1 cellular context compared by ENCODE assay signal in the genomic region with DNA sequence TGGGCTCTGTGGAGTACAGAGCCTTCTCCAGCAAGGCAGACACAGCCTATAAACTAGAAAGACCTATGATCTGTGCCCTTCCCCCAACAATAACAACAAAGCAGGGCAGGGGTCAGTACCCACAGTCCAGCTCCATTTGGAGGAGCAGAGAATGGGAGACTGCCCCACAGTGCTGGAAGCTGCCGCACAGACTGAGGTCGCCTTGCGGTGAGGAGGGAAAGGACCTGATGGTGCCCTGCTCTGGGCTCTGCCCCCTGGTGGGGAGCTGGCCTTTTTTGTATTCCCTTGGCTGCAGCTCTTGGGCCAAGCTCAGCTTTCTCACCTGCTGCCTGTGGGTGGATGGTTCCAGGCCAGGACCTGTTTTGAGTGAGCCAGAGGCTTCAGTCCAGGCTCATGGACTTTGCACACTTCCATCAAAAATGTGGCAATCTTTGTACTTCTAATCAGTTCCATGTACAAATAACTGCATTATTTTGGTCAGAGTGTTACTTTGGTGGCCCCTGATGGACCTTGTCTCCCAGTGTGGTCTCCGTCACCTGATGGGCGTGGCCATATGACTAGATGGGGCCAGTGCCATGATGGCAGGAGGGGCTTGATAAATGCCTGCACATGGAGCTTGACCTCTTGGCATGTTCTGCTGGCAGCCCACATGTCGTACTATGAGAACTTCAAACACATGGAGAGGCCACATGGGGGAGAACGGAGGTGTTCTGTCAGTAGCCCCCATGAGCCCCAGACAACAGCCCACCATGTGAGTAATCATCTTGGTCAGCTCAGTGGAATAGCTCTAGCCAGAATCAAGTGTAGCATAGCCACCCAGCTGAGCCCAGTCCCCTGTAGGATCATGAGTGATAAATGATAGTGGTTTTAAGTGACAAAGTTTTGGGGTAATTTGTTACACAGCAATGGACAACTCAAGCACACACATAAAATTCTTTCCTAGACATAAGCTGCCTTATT.
TF ChIP-seq lines count a peak whose summit lies in the region.

No MANE protein-coding gene starts in this region.

TF ChIP-seq in HepG2, 621 proteins besides CTCF, POLR2A, EP300 and RAD21 (continued from another document and continues in another):
- TF ChIP-seq, protein P1, sequence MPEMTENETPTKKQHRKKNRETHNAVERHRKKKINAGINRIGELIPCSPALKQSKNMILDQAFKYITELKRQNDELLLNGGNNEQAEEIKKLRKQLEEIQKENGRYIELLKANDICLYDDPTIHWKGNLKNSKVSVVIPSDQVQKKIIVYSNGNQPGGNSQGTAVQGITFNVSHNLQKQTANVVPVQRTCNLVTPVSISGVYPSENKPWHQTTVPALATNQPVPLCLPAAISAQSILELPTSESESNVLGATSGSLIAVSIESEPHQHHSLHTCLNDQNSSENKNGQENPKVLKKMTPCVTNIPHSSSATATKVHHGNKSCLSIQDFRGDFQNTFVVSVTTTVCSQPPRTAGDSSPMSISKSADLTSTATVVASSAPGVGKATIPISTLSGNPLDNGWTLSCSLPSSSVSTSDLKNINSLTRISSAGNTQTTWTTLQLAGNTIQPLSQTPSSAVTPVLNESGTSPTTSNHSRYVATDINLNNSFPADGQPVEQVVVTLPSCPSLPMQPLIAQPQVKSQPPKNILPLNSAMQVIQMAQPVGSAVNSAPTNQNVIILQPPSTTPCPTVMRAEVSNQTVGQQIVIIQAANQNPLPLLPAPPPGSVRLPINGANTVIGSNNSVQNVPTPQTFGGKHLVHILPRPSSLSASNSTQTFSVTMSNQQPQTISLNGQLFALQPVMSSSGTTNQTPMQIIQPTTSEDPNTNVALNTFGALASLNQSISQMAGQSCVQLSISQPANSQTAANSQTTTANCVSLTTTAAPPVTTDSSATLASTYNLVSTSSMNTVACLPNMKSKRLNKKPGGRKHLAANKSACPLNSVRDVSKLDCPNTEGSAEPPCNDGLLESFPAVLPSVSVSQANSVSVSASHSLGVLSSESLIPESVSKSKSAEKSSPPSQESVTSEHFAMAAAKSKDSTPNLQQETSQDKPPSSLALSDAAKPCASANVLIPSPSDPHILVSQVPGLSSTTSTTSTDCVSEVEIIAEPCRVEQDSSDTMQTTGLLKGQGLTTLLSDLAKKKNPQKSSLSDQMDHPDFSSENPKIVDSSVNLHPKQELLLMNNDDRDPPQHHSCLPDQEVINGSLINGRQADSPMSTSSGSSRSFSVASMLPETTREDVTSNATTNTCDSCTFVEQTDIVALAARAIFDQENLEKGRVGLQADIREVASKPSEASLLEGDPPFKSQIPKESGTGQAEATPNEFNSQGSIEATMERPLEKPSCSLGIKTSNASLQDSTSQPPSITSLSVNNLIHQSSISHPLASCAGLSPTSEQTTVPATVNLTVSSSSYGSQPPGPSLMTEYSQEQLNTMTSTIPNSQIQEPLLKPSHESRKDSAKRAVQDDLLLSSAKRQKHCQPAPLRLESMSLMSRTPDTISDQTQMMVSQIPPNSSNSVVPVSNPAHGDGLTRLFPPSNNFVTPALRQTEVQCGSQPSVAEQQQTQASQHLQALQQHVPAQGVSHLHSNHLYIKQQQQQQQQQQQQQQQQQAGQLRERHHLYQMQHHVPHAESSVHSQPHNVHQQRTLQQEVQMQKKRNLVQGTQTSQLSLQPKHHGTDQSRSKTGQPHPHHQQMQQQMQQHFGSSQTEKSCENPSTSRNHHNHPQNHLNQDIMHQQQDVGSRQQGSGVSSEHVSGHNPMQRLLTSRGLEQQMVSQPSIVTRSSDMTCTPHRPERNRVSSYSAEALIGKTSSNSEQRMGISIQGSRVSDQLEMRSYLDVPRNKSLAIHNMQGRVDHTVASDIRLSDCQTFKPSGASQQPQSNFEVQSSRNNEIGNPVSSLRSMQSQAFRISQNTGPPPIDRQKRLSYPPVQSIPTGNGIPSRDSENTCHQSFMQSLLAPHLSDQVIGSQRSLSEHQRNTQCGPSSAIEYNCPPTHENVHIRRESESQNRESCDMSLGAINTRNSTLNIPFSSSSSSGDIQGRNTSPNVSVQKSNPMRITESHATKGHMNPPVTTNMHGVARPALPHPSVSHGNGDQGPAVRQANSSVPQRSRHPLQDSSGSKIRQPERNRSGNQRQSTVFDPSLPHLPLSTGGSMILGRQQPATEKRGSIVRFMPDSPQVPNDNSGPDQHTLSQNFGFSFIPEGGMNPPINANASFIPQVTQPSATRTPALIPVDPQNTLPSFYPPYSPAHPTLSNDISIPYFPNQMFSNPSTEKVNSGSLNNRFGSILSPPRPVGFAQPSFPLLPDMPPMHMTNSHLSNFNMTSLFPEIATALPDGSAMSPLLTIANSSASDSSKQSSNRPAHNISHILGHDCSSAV (CRISPR knock-in tag; IDR thresholded peaks at IDR 0.05; ENCODE audit: borderline replicate concordance): no peak
- TF ChIP-seq ZNF678 (CRISPR knock-in tag; IDR thresholded peaks at IDR 0.05): no peak
- TF ChIP-seq MZF1 (CRISPR knock-in tag; IDR thresholded peaks at IDR 0.05; ENCODE audit: borderline replicate concordance): no peak
- TF ChIP-seq SMARCE1 (IDR thresholded peaks at IDR 0.05; ENCODE audit: borderline replicate concordance): no peak
- TF ChIP-seq, protein P2, sequence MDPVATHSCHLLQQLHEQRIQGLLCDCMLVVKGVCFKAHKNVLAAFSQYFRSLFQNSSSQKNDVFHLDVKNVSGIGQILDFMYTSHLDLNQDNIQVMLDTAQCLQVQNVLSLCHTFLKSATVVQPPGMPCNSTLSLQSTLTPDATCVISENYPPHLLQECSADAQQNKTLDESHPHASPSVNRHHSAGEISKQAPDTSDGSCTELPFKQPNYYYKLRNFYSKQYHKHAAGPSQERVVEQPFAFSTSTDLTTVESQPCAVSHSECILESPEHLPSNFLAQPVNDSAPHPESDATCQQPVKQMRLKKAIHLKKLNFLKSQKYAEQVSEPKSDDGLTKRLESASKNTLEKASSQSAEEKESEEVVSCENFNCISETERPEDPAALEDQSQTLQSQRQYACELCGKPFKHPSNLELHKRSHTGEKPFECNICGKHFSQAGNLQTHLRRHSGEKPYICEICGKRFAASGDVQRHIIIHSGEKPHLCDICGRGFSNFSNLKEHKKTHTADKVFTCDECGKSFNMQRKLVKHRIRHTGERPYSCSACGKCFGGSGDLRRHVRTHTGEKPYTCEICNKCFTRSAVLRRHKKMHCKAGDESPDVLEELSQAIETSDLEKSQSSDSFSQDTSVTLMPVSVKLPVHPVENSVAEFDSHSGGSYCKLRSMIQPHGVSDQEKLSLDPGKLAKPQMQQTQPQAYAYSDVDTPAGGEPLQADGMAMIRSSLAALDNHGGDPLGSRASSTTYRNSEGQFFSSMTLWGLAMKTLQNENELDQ (CRISPR knock-in tag; IDR thresholded peaks at IDR 0.05; ENCODE audit: borderline replicate concordance): no peak; the same call in 1 of the 2 replicates
- TF ChIP-seq, protein P3, sequence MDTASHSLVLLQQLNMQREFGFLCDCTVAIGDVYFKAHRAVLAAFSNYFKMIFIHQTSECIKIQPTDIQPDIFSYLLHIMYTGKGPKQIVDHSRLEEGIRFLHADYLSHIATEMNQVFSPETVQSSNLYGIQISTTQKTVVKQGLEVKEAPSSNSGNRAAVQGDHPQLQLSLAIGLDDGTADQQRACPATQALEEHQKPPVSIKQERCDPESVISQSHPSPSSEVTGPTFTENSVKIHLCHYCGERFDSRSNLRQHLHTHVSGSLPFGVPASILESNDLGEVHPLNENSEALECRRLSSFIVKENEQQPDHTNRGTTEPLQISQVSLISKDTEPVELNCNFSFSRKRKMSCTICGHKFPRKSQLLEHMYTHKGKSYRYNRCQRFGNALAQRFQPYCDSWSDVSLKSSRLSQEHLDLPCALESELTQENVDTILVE (CRISPR knock-in tag; IDR thresholded peaks at IDR 0.05): 0 out of 2 replicates have a peak, but pooled peaks have one; percentile 23
- TF ChIP-seq NFATC3 (CRISPR knock-in tag; IDR thresholded peaks at IDR 0.05): no peak
- TF ChIP-seq, protein P4, sequence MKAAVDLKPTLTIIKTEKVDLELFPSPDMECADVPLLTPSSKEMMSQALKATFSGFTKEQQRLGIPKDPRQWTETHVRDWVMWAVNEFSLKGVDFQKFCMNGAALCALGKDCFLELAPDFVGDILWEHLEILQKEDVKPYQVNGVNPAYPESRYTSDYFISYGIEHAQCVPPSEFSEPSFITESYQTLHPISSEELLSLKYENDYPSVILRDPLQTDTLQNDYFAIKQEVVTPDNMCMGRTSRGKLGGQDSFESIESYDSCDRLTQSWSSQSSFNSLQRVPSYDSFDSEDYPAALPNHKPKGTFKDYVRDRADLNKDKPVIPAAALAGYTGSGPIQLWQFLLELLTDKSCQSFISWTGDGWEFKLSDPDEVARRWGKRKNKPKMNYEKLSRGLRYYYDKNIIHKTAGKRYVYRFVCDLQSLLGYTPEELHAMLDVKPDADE (CRISPR knock-in tag; IDR thresholded peaks at IDR 0.05): no peak
- TF ChIP-seq IRX3 (CRISPR knock-in tag; IDR thresholded peaks at IDR 0.05; ENCODE audit: borderline replicate concordance, low read depth): no peak
- no peak for TF ChIP-seq TBP (CRISPR knock-in tag; IDR thresholded peaks at IDR 0.05)
- TF ChIP-seq ATF1 (CRISPR knock-in tag; IDR thresholded peaks at IDR 0.05): 0 out of 2 replicates have a peak, but pooled peaks have one; percentile 42
- no peak; the same call in 1 of the 2 replicates for TF ChIP-seq ZNF572 (CRISPR knock-in tag; IDR thresholded peaks at IDR 0.05)
- TF ChIP-seq, protein P5, sequence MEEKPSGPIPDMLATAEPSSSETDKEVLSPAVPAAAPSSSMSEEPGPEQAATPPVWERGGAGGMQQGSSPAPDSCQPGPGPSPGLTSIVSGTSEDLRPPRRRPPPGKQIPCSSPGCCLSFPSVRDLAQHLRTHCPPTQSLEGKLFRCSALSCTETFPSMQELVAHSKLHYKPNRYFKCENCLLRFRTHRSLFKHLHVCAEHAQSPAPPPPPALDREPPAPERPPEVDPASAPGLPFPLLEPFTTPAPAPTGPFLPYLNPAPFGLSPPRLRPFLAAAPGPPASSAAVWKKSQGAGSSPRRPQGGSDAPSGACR (CRISPR knock-in tag; IDR thresholded peaks at IDR 0.05): no peak; the same call in 1 of the 2 replicates
- TF ChIP-seq ZNF253 (CRISPR knock-in tag; IDR thresholded peaks at IDR 0.05; ENCODE audit: borderline replicate concordance): no peak
- peak; percentile 56 for TF ChIP-seq ZNF777 (CRISPR knock-in tag; IDR thresholded peaks at IDR 0.05)
- TF ChIP-seq ZNF264 (CRISPR knock-in tag; IDR thresholded peaks at IDR 0.05): peak; percentile 86; the same call in 1 of the 2 replicates
- TF ChIP-seq PAF1 (CRISPR knock-in tag; IDR thresholded peaks at IDR 0.05): peak; percentile 22; the same call in 1 of the 2 replicates
- peak; percentile 95 for TF ChIP-seq SALL1 (CRISPR knock-in tag; IDR thresholded peaks at IDR 0.05)
- no peak for TF ChIP-seq MAFG (CRISPR knock-in tag; IDR thresholded peaks at IDR 0.05)
- no peak for TF ChIP-seq ATM (IDR thresholded peaks at IDR 0.05; ENCODE audit: borderline replicate concordance)
- TF ChIP-seq SOX6 (IDR thresholded peaks at IDR 0.05): no peak
- TF ChIP-seq SOX6 (CRISPR knock-in tag; IDR thresholded peaks at IDR 0.05): peak; percentile 92
- no peak; the same call in 1 of the 2 replicates for TF ChIP-seq ZNF121 (CRISPR knock-in tag; IDR thresholded peaks at IDR 0.05)
- TF ChIP-seq ZNF766 (CRISPR knock-in tag; IDR thresholded peaks at IDR 0.05; ENCODE audit: borderline replicate concordance): peak; percentile 90; the same call in 1 of the 2 replicates
- TF ChIP-seq, protein P6, sequence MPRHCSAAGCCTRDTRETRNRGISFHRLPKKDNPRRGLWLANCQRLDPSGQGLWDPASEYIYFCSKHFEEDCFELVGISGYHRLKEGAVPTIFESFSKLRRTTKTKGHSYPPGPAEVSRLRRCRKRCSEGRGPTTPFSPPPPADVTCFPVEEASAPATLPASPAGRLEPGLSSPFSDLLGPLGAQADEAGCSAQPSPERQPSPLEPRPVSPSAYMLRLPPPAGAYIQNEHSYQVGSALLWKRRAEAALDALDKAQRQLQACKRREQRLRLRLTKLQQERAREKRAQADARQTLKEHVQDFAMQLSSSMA (CRISPR knock-in tag; IDR thresholded peaks at IDR 0.05): no peak
- TF ChIP-seq FOXO1 (CRISPR knock-in tag; IDR thresholded peaks at IDR 0.05): no peak; the same call in 1 of the 2 replicates
- peak; percentile 49; the same call in 1 of the 2 replicates for TF ChIP-seq ZSCAN21 (CRISPR knock-in tag; IDR thresholded peaks at IDR 0.05; ENCODE audit: borderline replicate concordance)
- no peak; the same call in 1 of the 2 replicates for TF ChIP-seq MAFF (IDR thresholded peaks at IDR 0.05; ENCODE audit: low read depth, low read length)
- no peak for TF ChIP-seq ZNF879 (CRISPR knock-in tag; IDR thresholded peaks at IDR 0.05)
- peak; percentile 20; the same call in 1 of the 2 replicates for TF ChIP-seq ARID2 (CRISPR knock-in tag; IDR thresholded peaks at IDR 0.05; ENCODE audit: borderline replicate concordance)
- TF ChIP-seq NFKBIZ (CRISPR knock-in tag; IDR thresholded peaks at IDR 0.05): no peak
- TF ChIP-seq, protein P7, sequence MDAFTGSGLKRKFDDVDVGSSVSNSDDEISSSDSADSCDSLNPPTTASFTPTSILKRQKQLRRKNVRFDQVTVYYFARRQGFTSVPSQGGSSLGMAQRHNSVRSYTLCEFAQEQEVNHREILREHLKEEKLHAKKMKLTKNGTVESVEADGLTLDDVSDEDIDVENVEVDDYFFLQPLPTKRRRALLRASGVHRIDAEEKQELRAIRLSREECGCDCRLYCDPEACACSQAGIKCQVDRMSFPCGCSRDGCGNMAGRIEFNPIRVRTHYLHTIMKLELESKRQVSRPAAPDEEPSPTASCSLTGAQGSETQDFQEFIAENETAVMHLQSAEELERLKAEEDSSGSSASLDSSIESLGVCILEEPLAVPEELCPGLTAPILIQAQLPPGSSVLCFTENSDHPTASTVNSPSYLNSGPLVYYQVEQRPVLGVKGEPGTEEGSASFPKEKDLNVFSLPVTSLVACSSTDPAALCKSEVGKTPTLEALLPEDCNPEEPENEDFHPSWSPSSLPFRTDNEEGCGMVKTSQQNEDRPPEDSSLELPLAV (CRISPR knock-in tag; conservative IDR thresholded peaks at IDR 0.05; ENCODE audit: low read depth): no peak
- no peak for TF ChIP-seq CBX1 (IDR thresholded peaks at IDR 0.05; ENCODE audit: low read depth)
- TF ChIP-seq KAT8 (CRISPR knock-in tag; IDR thresholded peaks at IDR 0.05): peak; percentile 74
- no peak for TF ChIP-seq AGO1 (IDR thresholded peaks at IDR 0.05; ENCODE audit: low read depth, low read length, poor library complexity, severe bottlenecking)
- TF ChIP-seq KDM2A (CRISPR knock-in tag; IDR thresholded peaks at IDR 0.05; ENCODE audit: borderline replicate concordance, low read depth): peak; percentile 86
- TF ChIP-seq KDM1A (CRISPR knock-in tag; IDR thresholded peaks at IDR 0.05): no peak
- TF ChIP-seq, protein P8, sequence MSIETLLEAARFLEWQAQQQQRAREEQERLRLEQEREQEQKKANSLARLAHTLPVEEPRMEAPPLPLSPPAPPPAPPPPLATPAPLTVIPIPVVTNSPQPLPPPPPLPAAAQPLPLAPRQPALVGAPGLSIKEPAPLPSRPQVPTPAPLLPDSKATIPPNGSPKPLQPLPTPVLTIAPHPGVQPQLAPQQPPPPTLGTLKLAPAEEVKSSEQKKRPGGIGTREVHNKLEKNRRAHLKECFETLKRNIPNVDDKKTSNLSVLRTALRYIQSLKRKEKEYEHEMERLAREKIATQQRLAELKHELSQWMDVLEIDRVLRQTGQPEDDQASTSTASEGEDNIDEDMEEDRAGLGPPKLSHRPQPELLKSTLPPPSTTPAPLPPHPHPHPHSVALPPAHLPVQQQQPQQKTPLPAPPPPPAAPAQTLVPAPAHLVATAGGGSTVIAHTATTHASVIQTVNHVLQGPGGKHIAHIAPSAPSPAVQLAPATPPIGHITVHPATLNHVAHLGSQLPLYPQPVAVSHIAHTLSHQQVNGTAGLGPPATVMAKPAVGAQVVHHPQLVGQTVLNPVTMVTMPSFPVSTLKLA (IDR thresholded peaks at IDR 0.05): peak; percentile 44; the same call in 1 of the 2 replicates
- TF ChIP-seq ZNF224 (CRISPR knock-in tag; IDR thresholded peaks at IDR 0.05): 0 out of 2 replicates have a peak, but pooled peaks have one; percentile 69
- no peak; the same call in 1 of the 2 replicates for TF ChIP-seq TARDBP (CRISPR knock-in tag; IDR thresholded peaks at IDR 0.05)
- TF ChIP-seq TCF7L2 (IDR thresholded peaks at IDR 0.05; ENCODE audit: low read depth, low read length): no peak
